In the genomic region with DNA sequence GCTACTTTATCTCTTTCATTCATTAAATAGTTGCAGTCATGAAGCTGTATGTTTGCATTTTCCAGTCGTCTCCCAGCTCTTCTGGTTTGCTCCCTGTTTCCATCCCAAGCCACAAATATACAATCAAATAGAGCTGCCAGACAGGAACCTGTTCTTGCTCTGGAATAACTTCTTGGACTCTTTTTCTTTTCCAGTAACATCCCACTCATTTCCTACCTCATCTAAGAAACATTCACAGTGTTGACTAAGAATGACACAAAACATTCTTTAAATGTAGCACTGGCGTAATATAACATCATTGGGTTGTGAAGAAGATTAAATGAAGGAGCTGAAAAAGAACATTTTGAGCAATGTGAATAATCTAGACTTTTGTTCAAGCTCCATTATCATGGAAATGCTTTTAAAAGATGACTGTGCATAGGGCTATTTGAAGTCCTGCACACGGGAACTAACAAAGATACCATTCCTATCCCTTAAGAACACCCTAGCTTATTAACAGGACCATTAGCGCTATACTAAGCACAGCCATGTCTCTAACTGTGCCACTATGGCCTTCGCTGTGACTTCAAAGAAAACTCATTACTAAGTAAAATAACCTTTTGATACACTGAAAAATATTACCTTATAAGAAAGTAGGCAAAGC, we compare ENCODE assay signal across 17 cellular contexts.
DNase-seq lines count a peak whose midpoint lies in the region; ATAC-seq and TF ChIP-seq lines count a peak whose summit lies in the region.
"Had no signal": no experiment of that assay in that cellular context is flagged by ENCODE, and none has a peak within 500 bp of the region (broad histone marks: within the 10 kb centered on the region; RNA-seq: fewer than 3 reads in every experiment).

No MANE protein-coding gene starts in this region.

- H3K79me2 ChIP-seq in PC-3 (ENCODE audit: low read length) = no peaks in the 10 kb centered on the region

- H3K4me1 Mint-ChIP-seq in osteocyte (ENCODE audit: unreplicated experiment) = peaks cover 43% of the 10 kb centered on the region
- H3K4me1 Mint-ChIP-seq: activated CD4-positive, alpha-beta memory T cell treated with anti-CD3 and anti-CD28 coated beads, Interleukin-2, amount 10 ng/mL, durations not matched to agents 7 days and 5 days; activated T-helper 17 cell treated with anti-CD3 and anti-CD28 coated beads, Interleukin-2, amount 50 U/mL, for 72 hours had no signal

- POLR2A ChIA-PET in PC-3 (lab: Charles Lee; ENCODE audit: unreplicated experiment) = no interaction called here

- no peak overlapping the region for H2AFZ ChIP-seq in PC-3 (ENCODE audit: low read length)
- H2AFZ ChIP-seq: neural progenitor cell had no signal

- H3F3A ChIP-seq in PC-3 (ENCODE audit: low read length, unreplicated experiment) = no peaks in the 10 kb centered on the region

- TF ChIP-seq CTCF in PC-3 (conservative IDR thresholded peaks at IDR 0.05; ENCODE audit: low read depth, low read length) = no peak
- TF ChIP-seq CTCF in epithelial cell of proximal tubule (conservative IDR thresholded peaks at IDR 0.05; ENCODE audit: low read depth, low read length) = no peak
- TF ChIP-seq CTCF in osteocyte (IDR thresholded peaks at IDR 0.05) = no peak

- peaks cover 3% of the 10 kb centered on the region for H3K9me3 Mint-ChIP-seq in osteocyte (ENCODE audit: unreplicated experiment)
- H3K9me3 Mint-ChIP-seq: activated T-helper 17 cell treated with anti-CD3 and anti-CD28 coated beads, Interleukin-2, amount 50 U/mL, for 72 hours; neural progenitor cell had no signal

- no peak overlapping the region for H3K27ac ChIP-seq in PC-3 (ENCODE audit: low read length)
- H3K27ac ChIP-seq: foreskin keratinocyte, HL-60, neural progenitor cell had no signal

- no peaks in the 10 kb centered on the region for H3K36me3 ChIP-seq in PC-3 (ENCODE audit: low read depth, low read length)
- H3K36me3 ChIP-seq: neural progenitor cell had no signal

- peaks cover 7% of the 10 kb centered on the region; the same call in 1 of the 2 replicates for H3K4me1 ChIP-seq in PC-3 (ENCODE audit: insufficient read depth, low read length)
- H3K4me1 ChIP-seq: neural progenitor cell had no signal

- ATAC-seq in PC-3 (no peak), HG03280 (IDR thresholded peaks at IDR 0.05; ENCODE audit: unreplicated experiment) (no peak), GM19035 (IDR thresholded peaks at IDR 0.05; ENCODE audit: unreplicated experiment) (no peak)
- ATAC-seq: activated T-helper 17 cell treated with anti-CD3 and anti-CD28 coated beads, Interleukin-2, amount 50 U/mL, for 72 hours; foreskin keratinocyte had no signal

- DNase-seq in EH (ENCODE audit: low read depth) (peak; percentile 93), PC-3 (peak; percentile 35), epithelial cell of proximal tubule (ENCODE audit: low read depth) (peak; percentile 59), osteocyte (ENCODE audit: extremely low spot score, unreplicated experiment) (no peak), SHP77 (lab: John Stamatoyannopoulos, UW) (no peak)
- DNase-seq in activated CD4-positive, alpha-beta T cell treated with anti-CD3 and anti-CD28 coated beads for 4 hours = no peak
- DNase-seq: activated CD4-positive, alpha-beta memory T cell treated with anti-CD3 and anti-CD28 coated beads, Interleukin-2, amount 10 ng/mL, durations not matched to agents 7 days and 5 days; anterior cingulate cortex; KG1; NCI-H1436 treated with DMSO at 0.1 percent for 48 hours had no signal

- H3K27me3 ChIP-seq in PC-3 (ENCODE audit: low read length) = no peaks in the 10 kb centered on the region
- H3K27me3 ChIP-seq: foreskin keratinocyte, neural progenitor cell had no signal

- no TSS peak for BruUV-seq in PC-3 (replicated peaks; lab: Mats Ljungman, UMichigan)

- CTCF ChIA-PET in PC-3 (lab: Charles Lee) = no interaction called here

- intact Hi-C loops in PC-3 (cut with micrococcal nuclease) = no loop called here

- no peaks in the 10 kb centered on the region for H4K20me1 ChIP-seq in PC-3 (ENCODE audit: low read length)

- H3K4me3 ChIP-seq in PC-3 (ENCODE audit: low read length) (no peak overlapping the region), epithelial cell of proximal tubule (ENCODE audit: low read depth, low read length) (peak overlapping the region; percentile 30)
- H3K4me3 ChIP-seq: lung, neural progenitor cell had no signal

- no peak overlapping the region for H3K9ac ChIP-seq in PC-3 (ENCODE audit: low read length)
- H3K9ac ChIP-seq: neural progenitor cell had no signal

- no peaks in the 10 kb centered on the region for H3K27me3 Mint-ChIP-seq in osteocyte (ENCODE audit: unreplicated experiment)
- H3K27me3 Mint-ChIP-seq: activated CD4-positive, alpha-beta memory T cell treated with anti-CD3 and anti-CD28 coated beads, Interleukin-2, amount 10 ng/mL, durations not matched to agents 7 days and 5 days; activated T-helper 17 cell treated with anti-CD3 and anti-CD28 coated beads, Interleukin-2, amount 50 U/mL, for 72 hours had no signal

- no peaks in the 10 kb centered on the region for H3K9me2 ChIP-seq in PC-3 (replicated peaks; ENCODE audit: low read length)

- H3K4me3 Mint-ChIP-seq in osteocyte (ENCODE audit: unreplicated experiment) = no peak overlapping the region
- H3K4me3 Mint-ChIP-seq: activated CD4-positive, alpha-beta memory T cell treated with anti-CD3 and anti-CD28 coated beads, Interleukin-2, amount 10 ng/mL, durations not matched to agents 7 days and 5 days; activated T-helper 17 cell treated with anti-CD3 and anti-CD28 coated beads, Interleukin-2, amount 50 U/mL, for 72 hours; neural progenitor cell had no signal

- H3K27ac Mint-ChIP-seq in osteocyte (ENCODE audit: unreplicated experiment) = peak overlapping the region; percentile 75
- H3K27ac Mint-ChIP-seq: activated CD4-positive, alpha-beta memory T cell treated with anti-CD3 and anti-CD28 coated beads, Interleukin-2, amount 10 ng/mL, durations not matched to agents 7 days and 5 days; activated T-helper 17 cell treated with anti-CD3 and anti-CD28 coated beads, Interleukin-2, amount 50 U/mL, for 72 hours; neural progenitor cell had no signal

- no peak overlapping the region for H3K4me2 ChIP-seq in PC-3 (ENCODE audit: low read length)
- H3K4me2 ChIP-seq: neural progenitor cell had no signal

- H3K9me3 ChIP-seq in PC-3 (ENCODE audit: low read length) = no peaks in the 10 kb centered on the region

- H3K36me3 Mint-ChIP-seq in osteocyte (ENCODE audit: unreplicated experiment) = no peaks in the 10 kb centered on the region
- H3K36me3 Mint-ChIP-seq: neural progenitor cell had no signal

Comparison
In these comparisons a context has a peak if more than half of its experiments do, and no peak if none do; other contexts are left out.
1. DNase-seq: peak in EH (single experiment), PC-3 (single experiment) and epithelial cell of proximal tubule (single experiment); none in osteocyte (single experiment), SHP77 (0 of 2) and activated CD4-positive, alpha-beta T cell treated with anti-CD3 and anti-CD28 coated beads for 4 hours (0 of 2).